Comparison of ENCODE assay signal across 5 cellular contexts in genomic region chr11:3588776-3589175, GRCh38. TPM values are rescaled to one million over a fixed set of nuclear protein-coding genes. Genes with fewer than 3 reads are reported as not detected.
"Had no signal": no experiment of that assay in that cellular context is flagged by ENCODE, and none has a peak within 500 bp of the region (broad histone marks: within the 10 kb centered on the region; RNA-seq: fewer than 3 reads in every experiment).

No MANE protein-coding gene starts in this region.

RNA-seq across cellular contexts. Expression of gene ART5, which starts 53.0 kb away (rescaled TPM):
- total RNA-seq: M059J, NCI-H460, PC-3, Peyer's patch, SJSA1 had no signal

RNA-seq across cellular contexts. Expression of gene ART1, which starts 56.2 kb away (rescaled TPM):
- total RNA-seq: M059J, NCI-H460, PC-3, Peyer's patch, SJSA1 had no signal
